In the genomic region with DNA sequence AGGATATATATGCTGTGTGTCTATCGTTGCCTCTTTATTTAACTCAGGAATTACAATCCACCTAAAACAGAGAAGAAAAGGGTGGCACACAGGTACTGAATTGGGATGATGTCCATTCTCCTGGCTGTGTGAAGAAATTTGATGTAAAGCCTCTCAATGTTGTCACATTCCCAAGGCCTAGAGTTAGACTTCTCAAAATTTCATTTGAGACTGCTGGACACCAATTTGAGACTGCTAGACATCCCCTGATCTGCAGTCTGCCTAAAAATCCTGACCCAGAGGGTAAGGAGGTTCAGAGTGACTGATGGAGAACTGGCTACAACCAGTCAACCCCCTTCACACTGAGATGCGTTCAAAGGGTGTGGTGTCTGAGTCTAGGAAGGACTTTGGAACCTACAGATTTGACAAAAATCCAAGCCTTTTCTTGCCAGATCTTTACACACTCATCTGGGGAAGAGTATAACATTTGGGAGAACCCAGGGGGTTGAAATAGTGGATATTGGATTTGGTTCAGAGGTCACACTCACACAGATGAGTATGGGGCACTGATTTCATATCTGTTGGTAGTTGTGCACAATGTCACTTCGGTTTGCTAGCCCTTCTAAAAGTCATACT, we compare ENCODE assay signal across 17 cellular contexts. TPM values are rescaled to one million over a fixed set of nuclear protein-coding genes. Genes with fewer than 3 reads are reported as not detected.
DNase-seq lines count a peak whose midpoint lies in the region; ATAC-seq, FAIRE-seq and TF ChIP-seq lines count a peak whose summit lies in the region.
"Had no signal": no experiment of that assay in that cellular context is flagged by ENCODE, and none has a peak within 500 bp of the region (broad histone marks: within the 10 kb centered on the region; RNA-seq: fewer than 3 reads in every experiment).

No MANE protein-coding gene starts in this region.

- H3K36me3 Mint-ChIP-seq in activated CD4-positive, alpha-beta T cell treated with anti-CD3 and anti-CD28 coated beads, Interleukin-2, amount 10 ng/mL, durations not matched to agents 24 days and 14 days (ENCODE audit: low read depth), result peaks cover 24% of the 10 kb centered on the region
- H3K36me3 Mint-ChIP-seq in astrocyte (ENCODE audit: low read depth, unreplicated experiment), result no peaks in the 10 kb centered on the region
- no peaks in the 10 kb centered on the region for H3K36me3 Mint-ChIP-seq in nephron progenitor cell (ENCODE audit: low read depth)

- peak; percentile 46 for DNase-seq in activated CD4-positive, alpha-beta T cell treated with anti-CD3 and anti-CD28 coated beads, Interleukin-2, amount 10 ng/mL, durations not matched to agents 24 days and 14 days
- DNase-seq in activated CD4-positive, alpha-beta T cell treated with anti-CD3 and anti-CD28 coated beads, Interleukin-2, amount 50 U/mL, for 4 hours, result no peak
- DNase-seq in astrocyte (ENCODE audit: low read depth) (no peak), nephron progenitor cell (no peak), tibial nerve (ENCODE audit: low spot score in 2 of 2) (no peak), Right ventricle myocardium superior (no peak), NCI-H2029 treated with DMSO at 0.1 percent for 48 hours (lab: John Stamatoyannopoulos, UW) (no peak)
- DNase-seq: AML-193; Caco-2; CD8-positive, alpha-beta memory T cell; DMS53; GF-D8; H9 had no signal

- no peak overlapping the region for H3K4me2 ChIP-seq in astrocyte (ENCODE audit: low read length)
- H3K4me2 ChIP-seq: BLaER1 had no signal

- H3K4me1 ChIP-seq in astrocyte (ENCODE audit: insufficient read depth, low read length), result peaks cover 14% of the 10 kb centered on the region
- H3K4me1 ChIP-seq in iPS-15b (ENCODE audit: control insufficient read depth, insufficient read depth, low read length), result peaks cover 6% of the 10 kb centered on the region
- peaks cover 0 to 33% (median 2%) of the 10 kb centered on the region in 4 donors for H3K4me1 ChIP-seq in tibial nerve
- H3K4me1 ChIP-seq: Caco-2 had no signal

- H3K9me3 ChIP-seq in astrocyte (ENCODE audit: insufficient read depth, low read depth, low read length) (no peaks in the 10 kb centered on the region), iPS-15b (ENCODE audit: control insufficient read depth, insufficient read depth, low read length) (no peaks in the 10 kb centered on the region), tibial nerve (no peaks in the 10 kb centered on the region)
- H3K9me3 ChIP-seq: Caco-2 had no signal

- no peak for TF ChIP-seq POLR2A in tibial nerve (IDR thresholded peaks at IDR 0.05)

- ATAC-seq in Right ventricle myocardium superior (ENCODE audit: poor library complexity), result no peak

- H3K36me3 ChIP-seq in astrocyte (ENCODE audit: insufficient read depth, low read length) (no peaks in the 10 kb centered on the region), iPS-15b (ENCODE audit: control insufficient read depth, insufficient read depth, low read length) (no peaks in the 10 kb centered on the region), tibial nerve (no peaks in the 10 kb centered on the region)

- peaks cover 48% of the 10 kb centered on the region for H3K27me3 Mint-ChIP-seq in activated CD4-positive, alpha-beta T cell treated with anti-CD3 and anti-CD28 coated beads, Interleukin-2, amount 10 ng/mL, durations not matched to agents 24 days and 14 days
- H3K27me3 Mint-ChIP-seq in astrocyte (ENCODE audit: low read depth, unreplicated experiment), result peaks cover 100% of the 10 kb centered on the region
- peaks cover 100% of the 10 kb centered on the region for H3K27me3 Mint-ChIP-seq in nephron progenitor cell (ENCODE audit: low read depth, poor library complexity)

- no peak for TF ChIP-seq CTCF in astrocyte (IDR thresholded peaks at IDR 0.05; ENCODE audit: insufficient read depth, low read depth, low read length)
- no peak for TF ChIP-seq CTCF in nephron progenitor cell (IDR thresholded peaks at IDR 0.05)
- TF ChIP-seq CTCF in tibial nerve (IDR thresholded peaks at IDR 0.05), result no peak

- H3K4me3 ChIP-seq in astrocyte (ENCODE audit: insufficient read depth, low read depth, low read length) (no peak overlapping the region), iPS-15b (ENCODE audit: low read depth, low read length) (peak overlapping the region; percentile 11), tibial nerve (no peak overlapping the region)
- H3K4me3 ChIP-seq: BLaER1 had no signal

- H4K20me1 ChIP-seq in astrocyte (ENCODE audit: insufficient read depth, low read length), result peaks cover 4% of the 10 kb centered on the region
- H4K20me1 ChIP-seq: BLaER1 had no signal

- peak; percentile 45 for FAIRE-seq in astrocyte (lab: Jason Lieb, UNC)
- FAIRE-seq: GM19239 had no signal

- H3K27ac ChIP-seq in astrocyte (ENCODE audit: low read depth, low read length) (no peak overlapping the region), tibial nerve (no peak overlapping the region)
- H3K27ac ChIP-seq: 22Rv1, BLaER1 had no signal

- H3K4me3 Mint-ChIP-seq in activated CD4-positive, alpha-beta T cell treated with anti-CD3 and anti-CD28 coated beads, Interleukin-2, amount 10 ng/mL, durations not matched to agents 24 days and 14 days, result no peak overlapping the region
- H3K4me3 Mint-ChIP-seq in astrocyte (ENCODE audit: unreplicated experiment) (no peak overlapping the region), nephron progenitor cell (no peak overlapping the region)
- H3K4me3 Mint-ChIP-seq: CD8-positive, alpha-beta memory T cell; H9 had no signal

- H3K27ac Mint-ChIP-seq in activated CD4-positive, alpha-beta T cell treated with anti-CD3 and anti-CD28 coated beads, Interleukin-2, amount 10 ng/mL, durations not matched to agents 24 days and 14 days, result no peak overlapping the region
- H3K27ac Mint-ChIP-seq in astrocyte (ENCODE audit: unreplicated experiment) (no peak overlapping the region), nephron progenitor cell (no peak overlapping the region)
- H3K27ac Mint-ChIP-seq: H9 had no signal

- intact Hi-C loops in activated CD4-positive, alpha-beta T cell treated with anti-CD3 and anti-CD28 coated beads, Interleukin-2, amount 10 ng/mL, durations not matched to agents 24 days and 14 days (cut with micrococcal nuclease), result no loop called here
- intact Hi-C loops in Right ventricle myocardium superior (cut with DNase I), result no loop called here

- H3K79me2 ChIP-seq in astrocyte (ENCODE audit: insufficient read depth, low read length), result no peaks in the 10 kb centered on the region

- TF ChIP-seq EP300 in tibial nerve (IDR thresholded peaks at IDR 0.05), result no peak

- 76 to 77% methylated on average over 3 of the region's 3 CpGs for WGBS in tibial nerve, 2 donors

- no peaks in the 10 kb centered on the region for H3K9me3 Mint-ChIP-seq in activated CD4-positive, alpha-beta T cell treated with anti-CD3 and anti-CD28 coated beads, Interleukin-2, amount 10 ng/mL, durations not matched to agents 24 days and 14 days
- H3K9me3 Mint-ChIP-seq in astrocyte (ENCODE audit: unreplicated experiment) (peaks cover 7% of the 10 kb centered on the region), nephron progenitor cell (no peaks in the 10 kb centered on the region)
- H3K9me3 Mint-ChIP-seq: CD8-positive, alpha-beta memory T cell had no signal

- H3K27me3 ChIP-seq in astrocyte (ENCODE audit: insufficient read depth, low read length) (peaks cover 51% of the 10 kb centered on the region), iPS-15b (ENCODE audit: control insufficient read depth, insufficient read depth, low read length) (peaks cover 100% of the 10 kb centered on the region), tibial nerve (peaks cover 0 to 91% of the 10 kb centered on the region in 2 donors)

- peaks cover 6% of the 10 kb centered on the region for H3K4me1 Mint-ChIP-seq in activated CD4-positive, alpha-beta T cell treated with anti-CD3 and anti-CD28 coated beads, Interleukin-2, amount 10 ng/mL, durations not matched to agents 24 days and 14 days
- H3K4me1 Mint-ChIP-seq in astrocyte (ENCODE audit: low read depth, unreplicated experiment), result peaks cover 2% of the 10 kb centered on the region
- H3K4me1 Mint-ChIP-seq in nephron progenitor cell, result peaks cover 32% of the 10 kb centered on the region

- H2AFZ ChIP-seq in astrocyte (ENCODE audit: low read depth, low read length), result no peak overlapping the region

- H3K9ac ChIP-seq in astrocyte (ENCODE audit: low read length), result no peak overlapping the region
- H3K9ac ChIP-seq in iPS-15b (ENCODE audit: low read depth, low read length), result no peak overlapping the region
- H3K9ac ChIP-seq: BLaER1 had no signal

RNA-seq across cellular contexts. Expression of a gene that starts 4.9 kb away (rescaled TPM):
- total RNA-seq in activated CD4-positive, alpha-beta T cell treated with anti-CD3 and anti-CD28 coated beads, Interleukin-2, amount 10 ng/mL, durations not matched to agents 24 days and 14 days, result 3.6 and 4.6 TPM in 2 replicates
- total RNA-seq in astrocyte (0.19 and 0.25 TPM in 2 replicates), tibial nerve (10 to 100 TPM in 2 of 4 donors, 1 to 10 TPM in 2; 3.5 to 12.6 (median 10.3) TPM), Right ventricle myocardium superior (0.73 TPM)
- total RNA-seq: Caco-2, H9 had no signal
